ENCODE assay signal across 22 cellular contexts in the genomic region with DNA sequence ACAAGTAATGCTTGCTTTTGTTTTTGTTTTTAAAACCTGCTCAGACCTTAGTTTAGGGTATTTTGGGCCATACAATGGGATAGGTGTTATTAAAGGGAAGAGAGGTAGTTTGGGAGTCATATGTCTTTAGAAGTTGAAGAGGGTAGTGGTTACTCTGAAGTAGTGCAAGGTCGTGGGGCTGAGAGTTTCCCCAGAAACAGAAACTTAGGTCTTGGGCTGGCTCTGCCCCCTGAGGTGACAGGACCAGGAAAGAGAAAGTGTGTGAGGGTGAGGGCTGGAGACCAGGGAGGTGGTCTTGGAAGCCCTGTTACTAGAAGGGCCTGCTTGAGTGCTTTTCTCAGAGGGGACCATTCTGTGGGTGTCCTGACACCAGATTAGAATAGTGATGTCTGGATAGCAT.
DNase-seq lines count a peak whose midpoint lies in the region; ATAC-seq, FAIRE-seq and TF ChIP-seq lines count a peak whose summit lies in the region.
"Had no signal": no experiment of that assay in that cellular context is flagged by ENCODE, and none has a peak within 500 bp of the region (broad histone marks: within the 10 kb centered on the region; RNA-seq: fewer than 3 reads in every experiment).

No MANE protein-coding gene starts in this region.

- H4K20me1 ChIP-seq in IMR-90 (ENCODE audit: insufficient read depth, low read length) (no peaks in the 10 kb centered on the region), astrocyte (ENCODE audit: insufficient read depth, low read length) (no peaks in the 10 kb centered on the region), mammary epithelial cell (ENCODE audit: insufficient read depth, low read length) (no peaks in the 10 kb centered on the region)

- no peak overlapping the region; the same call in 1 of the 2 replicates for H3K18ac ChIP-seq in IMR-90 (ENCODE audit: low read depth, low read length)

- no peak overlapping the region for H2BK120ac ChIP-seq in IMR-90 (ENCODE audit: low read depth, low read length)

- BruUV-seq in IMR-90 (replicated peaks; lab: Mats Ljungman, UMichigan): no TSS peak
- BruUV-seq in mammary epithelial cell (replicated peaks; lab: Mats Ljungman, UMichigan): no TSS peak

- TF ChIP-seq CTCF in GM12865 (IDR thresholded peaks at IDR 0.05; ENCODE audit: insufficient read depth, low read depth, low read length, missing control alignments) (no peak), IMR-90 (conservative IDR thresholded peaks at IDR 0.05; ENCODE audit: low read depth, low read length) (no peak), astrocyte (IDR thresholded peaks at IDR 0.05; ENCODE audit: insufficient read depth, low read depth, low read length) (no peak), spleen (IDR thresholded peaks at IDR 0.05 in 8 of 11, conservative IDR thresholded peaks at IDR 0.05 in 3 of 11) (no peak), mammary epithelial cell (conservative IDR thresholded peaks at IDR 0.05 in 1 of 2, IDR thresholded peaks at IDR 0.05 in 1 of 2; ENCODE audit: extremely low read depth in 1 of 2, insufficient read depth in 1 of 2, low read depth in 1 of 2, low read length in 2 of 2) (no peak), testis (IDR thresholded peaks at IDR 0.05) (no peak)

- TF ChIP-seq RAD21 in IMR-90 (IDR thresholded peaks at IDR 0.05; ENCODE audit: low read length): no peak

- CTCF ChIA-PET in IMR-90 (lab: Yijun Ruan, JAX): no interaction called here
- CTCF ChIA-PET in mammary epithelial cell (lab: Charles Lee; ENCODE audit: low non-redundant PET): interaction anchor here (0.9 kb wide), 1 partner anchor 591 kb away, joined by 4 read pairs; no protein-coding TSS in a partner anchor

- H3K4me3 ChIP-seq in GM12865 (ENCODE audit: low read depth, low read length) (no peak overlapping the region), IMR-90 (ENCODE audit: insufficient read depth, low read depth, low read length) (no peak overlapping the region), astrocyte (ENCODE audit: insufficient read depth, low read depth, low read length) (no peak overlapping the region), spleen (no peak overlapping the region), mammary epithelial cell (replicated peaks in 1 of 3; ENCODE audit: insufficient read depth in 1 of 3, low read depth in 2 of 3, low read length in 3 of 3) (no peak overlapping the region), testis (no peak overlapping the region)
- H3K4me3 ChIP-seq: Peyer's patch had no signal

- no peak overlapping the region for H3K9ac ChIP-seq in IMR-90 (ENCODE audit: low read depth, low read length)
- no peak overlapping the region for H3K9ac ChIP-seq in astrocyte (ENCODE audit: low read length)
- no peak overlapping the region for H3K9ac ChIP-seq in mammary epithelial cell (ENCODE audit: insufficient read depth, low read length)

- FAIRE-seq in astrocyte (lab: Jason Lieb, UNC): no peak
- FAIRE-seq: G401.6, GM12891 had no signal

- POLR2A ChIA-PET in IMR-90 (lab: Charles Lee; ENCODE audit: unreplicated experiment): no interaction called here

- H3K79me2 ChIP-seq in astrocyte (ENCODE audit: insufficient read depth, low read length): no peaks in the 10 kb centered on the region
- H3K79me2 ChIP-seq in mammary epithelial cell (ENCODE audit: insufficient read depth, low read length): no peaks in the 10 kb centered on the region

- no peak overlapping the region for H2AK5ac ChIP-seq in IMR-90 (ENCODE audit: low read depth, low read length)

- H4K5ac ChIP-seq in IMR-90 (ENCODE audit: low read depth, low read length): no peak overlapping the region; the same call in 1 of the 2 replicates

- H3K4ac ChIP-seq in IMR-90 (ENCODE audit: low read depth, low read length): no peak overlapping the region

- H3K4me1 ChIP-seq in IMR-90 (ENCODE audit: control insufficient read depth, insufficient read depth, low read length) (peaks cover 2% of the 10 kb centered on the region; the same call in 1 of the 2 replicates), astrocyte (ENCODE audit: insufficient read depth, low read length) (peaks cover 2% of the 10 kb centered on the region), spleen (no peaks in the 10 kb centered on the region), mammary epithelial cell (ENCODE audit: insufficient read depth, low read length) (no peaks in the 10 kb centered on the region), testis (peaks cover 3% of the 10 kb centered on the region)
- H3K4me1 ChIP-seq: Caco-2, Peyer's patch had no signal

- H2BK5ac ChIP-seq in IMR-90 (ENCODE audit: low read depth, low read length, poor library complexity, severe bottlenecking): no peak overlapping the region

- H2BK15ac ChIP-seq in IMR-90 (ENCODE audit: low read depth, low read length): no peak overlapping the region

- no peak overlapping the region for H3K4me3 Mint-ChIP-seq in astrocyte (ENCODE audit: unreplicated experiment)
- H3K4me3 Mint-ChIP-seq: B cell; CD8-positive, alpha-beta T cell; H9; T-helper 1 cell treated with Interleukin-12 subunit alpha and Interleukin-12 subunit beta and Interleukin-4 antibody, amounts not matched to agents 30 μg/mL and 1 μg/mL, for 36 hours had no signal

- H3K36me3 Mint-ChIP-seq in astrocyte (ENCODE audit: low read depth, unreplicated experiment): no peaks in the 10 kb centered on the region
- H3K36me3 Mint-ChIP-seq: CD8-positive, alpha-beta T cell had no signal

- H3K36me3 ChIP-seq in IMR-90 (ENCODE audit: control insufficient read depth, insufficient read depth, low read length) (no peaks in the 10 kb centered on the region), astrocyte (ENCODE audit: insufficient read depth, low read length) (no peaks in the 10 kb centered on the region), spleen (no peaks in the 10 kb centered on the region), mammary epithelial cell (ENCODE audit: insufficient read depth, low read length) (no peaks in the 10 kb centered on the region), testis (ENCODE audit: low read depth, missing control alignments) (no peaks in the 10 kb centered on the region)
- H3K36me3 ChIP-seq: Peyer's patch had no signal

- H3K9me3 Mint-ChIP-seq in astrocyte (ENCODE audit: unreplicated experiment): no peaks in the 10 kb centered on the region
- H3K9me3 Mint-ChIP-seq: H9; T-helper 1 cell treated with Interleukin-12 subunit alpha and Interleukin-12 subunit beta and Interleukin-4 antibody, amounts not matched to agents 30 μg/mL and 1 μg/mL, for 36 hours had no signal

- WGBS in IMR-90 (ENCODE audit: extremely low coverage in 2 of 2, insufficient read length in 1 of 2), 2 experiments: 60% methylated on average over 1 of the region's 1 CpG; no CpG with 5 or more reads in 1 of the 2 experiments
- WGBS in spleen, 5 donors: 9 to 35% (median 23%) methylated on average over 1 of the region's 1 CpG
- 0% methylated on average over 1 of the region's 1 CpG for WGBS in mammary epithelial cell (ENCODE audit: low coverage, missing lambda C conversion rate)
- WGBS in testis, 2 donors: 52 to 69% methylated on average over 1 of the region's 1 CpG

- no peak overlapping the region for H4K8ac ChIP-seq in IMR-90 (ENCODE audit: low read depth in 2 of 2, low read length in 2 of 2)

- no peak overlapping the region for H4K91ac ChIP-seq in IMR-90 (ENCODE audit: insufficient read depth, low read depth, low read length)

- no peak overlapping the region for H3K23ac ChIP-seq in IMR-90 (ENCODE audit: low read depth, low read length)

- dilution Hi-C loops in IMR-90 (cut with HindIII; ENCODE audit: low sequenced_read_pairs, unreplicated experiment) (no loop called here), mammary epithelial cell (cut with HindIII; ENCODE audit: low sequenced_read_pairs) (no loop called here)

- peaks cover 1% of the 10 kb centered on the region for H3K27me3 Mint-ChIP-seq in astrocyte (ENCODE audit: low read depth, unreplicated experiment)
- H3K27me3 Mint-ChIP-seq: B cell had no signal

- no peaks in the 10 kb centered on the region for H3K9me1 ChIP-seq in IMR-90 (ENCODE audit: insufficient read depth, low read length)

- H3K27me3 ChIP-seq in IMR-90 (ENCODE audit: control insufficient read depth, insufficient read depth, low read length) (no peaks in the 10 kb centered on the region), astrocyte (ENCODE audit: insufficient read depth, low read length) (peaks cover 5% of the 10 kb centered on the region), spleen (replicated peaks in 1 of 7) (no peaks in the 10 kb centered on the region), mammary epithelial cell (ENCODE audit: insufficient read depth, low read length) (peaks cover 3% of the 10 kb centered on the region), testis (no peaks in the 10 kb centered on the region)
- H3K27me3 ChIP-seq: Peyer's patch had no signal

- ATAC-seq in IMR-90 (ENCODE audit: low read depth) (no peak), sciatic nerve (peak; percentile 39), HG02571 (IDR thresholded peaks at IDR 0.05; ENCODE audit: unreplicated experiment) (no peak)
- ATAC-seq: CD8-positive, alpha-beta T cell had no signal

- intact Hi-C loops in IMR-90 (cut with micrococcal nuclease): loop anchor here (5.0 to 10.0 kb wide), 2 partner anchors 590 to 903 kb away; partner anchors contain the start of gene PID1
- intact Hi-C loops in sciatic nerve (cut with DNase I): no loop called here
- intact Hi-C loops in spleen (cut with DNase I; ENCODE audit: low total_unique reads): no loop called here
- intact Hi-C loops in mammary epithelial cell (cut with micrococcal nuclease): loop anchor here (1.0 to 10.0 kb wide), 3 partner anchors 450 to 1033 kb away; partner anchors contain the start of gene DNER
- intact Hi-C loops in testis (cut with DNase I; ENCODE audit: low total_unique reads): no loop called here

- H3K56ac ChIP-seq in IMR-90 (ENCODE audit: extremely low read depth, insufficient read depth, low read length): no peak overlapping the region

- H2AFZ ChIP-seq in IMR-90 (replicated peaks; ENCODE audit: low read length, poor library complexity) (peak overlapping the region; percentile 62), astrocyte (ENCODE audit: low read depth, low read length) (peak overlapping the region; percentile 27), mammary epithelial cell (ENCODE audit: low read depth, low read length) (no peak overlapping the region)

- no peak overlapping the region for H3K27ac ChIP-seq in IMR-90 (ENCODE audit: insufficient read depth, low read length)
- no peak overlapping the region for H3K27ac ChIP-seq in astrocyte (ENCODE audit: low read depth, low read length)
- no peak overlapping the region for H3K27ac ChIP-seq in spleen
- no peak overlapping the region for H3K27ac ChIP-seq in mammary epithelial cell (ENCODE audit: insufficient read depth, low read depth, low read length)
- H3K27ac ChIP-seq in testis: no peak overlapping the region
- H3K27ac ChIP-seq: C4-2B, Peyer's patch had no signal

- no peaks in the 10 kb centered on the region for H3K79me1 ChIP-seq in IMR-90 (ENCODE audit: low read depth in 1 of 2, low read length in 2 of 2)

- H3K4me1 Mint-ChIP-seq in astrocyte (ENCODE audit: low read depth, unreplicated experiment): no peaks in the 10 kb centered on the region
- H3K4me1 Mint-ChIP-seq: B cell had no signal

- H3K14ac ChIP-seq in IMR-90 (replicated peaks; ENCODE audit: low read depth, low read length): no peak overlapping the region

- no peak overlapping the region for H3K27ac Mint-ChIP-seq in astrocyte (ENCODE audit: unreplicated experiment)
- H3K27ac Mint-ChIP-seq: B cell; CD8-positive, alpha-beta T cell; H9; T-helper 1 cell treated with Interleukin-12 subunit alpha and Interleukin-12 subunit beta and Interleukin-4 antibody, amounts not matched to agents 30 μg/mL and 1 μg/mL, for 36 hours had no signal

- TF ChIP-seq POLR2A in IMR-90 (IDR thresholded peaks at IDR 0.05; ENCODE audit: low read depth, low read length) (no peak), spleen (IDR thresholded peaks at IDR 0.05) (no peak), testis (IDR thresholded peaks at IDR 0.05) (no peak)

- peak; percentile 5 for DNase-seq in GM12865 (ENCODE audit: low read depth)
- no peak for DNase-seq in IMR-90
- no peak for DNase-seq in astrocyte (ENCODE audit: low read depth)
- DNase-seq in sciatic nerve (ENCODE audit: low spot score): no peak
- no peak for DNase-seq in spleen
- no peak for DNase-seq in mammary epithelial cell
- DNase-seq in testis: no peak
- DNase-seq: Caco-2; CD8-positive, alpha-beta T cell; MM.1S; NCI-H1694; NCI-H2029 treated with DMSO at 0.1 percent for 48 hours; NCI-H446 treated with DMSO at 0.1 percent for 48 hours; Peyer's patch; SHP77 treated with DMSO at 0.1 percent for 48 hours had no signal

- H3K4me2 ChIP-seq in IMR-90 (ENCODE audit: low read depth, low read length) (no peak overlapping the region), astrocyte (ENCODE audit: low read length) (no peak overlapping the region), mammary epithelial cell (ENCODE audit: insufficient read depth, low read depth, low read length) (no peak overlapping the region)

- in situ Hi-C loops in IMR-90 (cut with MboI; ENCODE audit: low sequenced_read_pairs): loop anchor here (10.0 to 25.0 kb wide), 2 partner anchors 593 to 905 kb away; partner anchors contain the start of gene PID1
- in situ Hi-C loops in mammary epithelial cell (cut with MboI; ENCODE audit: low sequenced_read_pairs in 2 of 2): loop anchor here in 1 of 2 donors (25.0 kb wide), 1 partner anchor 580 kb away; the partner anchor contains the start of gene PID1

- H2BK20ac ChIP-seq in IMR-90 (ENCODE audit: low read depth, low read length): no peak overlapping the region

- H2AK9ac ChIP-seq in IMR-90 (replicated peaks; ENCODE audit: low read depth, low read length, poor library complexity): no peak overlapping the region

- peaks cover 2% of the 10 kb centered on the region; the same call in 1 of the 2 replicates for H3K9me3 ChIP-seq in IMR-90 (ENCODE audit: control insufficient read depth, insufficient read depth, low read length)
- H3K9me3 ChIP-seq in astrocyte (ENCODE audit: insufficient read depth, low read depth, low read length): no peaks in the 10 kb centered on the region
- H3K9me3 ChIP-seq in spleen: no peaks in the 10 kb centered on the region
- no peaks in the 10 kb centered on the region for H3K9me3 ChIP-seq in mammary epithelial cell (replicated peaks; ENCODE audit: insufficient read depth, low read length)
- H3K9me3 ChIP-seq in testis: no peaks in the 10 kb centered on the region
- H3K9me3 ChIP-seq: Caco-2, Peyer's patch had no signal

Comparison
In these comparisons a context has a peak if more than half of its experiments do, and no peak if none do; other contexts are left out.
1. intact Hi-C loops: an anchor here in IMR-90 (5.0 to 10.0 kb wide) and mammary epithelial cell (1.0 to 10.0 kb wide); none called in sciatic nerve, spleen and testis.